ENCODE assay signal across 8 cellular contexts in genomic region chr14:95597784-95598204, GRCh38.
DNase-seq lines count a peak whose midpoint lies in the region; ATAC-seq and TF ChIP-seq lines count a peak whose summit lies in the region.

No MANE protein-coding gene starts in this region.

- H3K4me3 ChIP-seq in MG63 (no peak overlapping the region), neuron (ENCODE audit: low read length) (peak overlapping the region; percentile 19), colonic mucosa (no peak overlapping the region)

- H3K27me3 ChIP-seq in MG63 (no peaks in the 10 kb centered on the region), neuron (ENCODE audit: insufficient read depth, low read length) (peaks cover 6% of the 10 kb centered on the region), colonic mucosa (peaks cover 8% of the 10 kb centered on the region)

- DNase-seq in GM20000 (ENCODE audit: low spot score) (peak; percentile 43), MG63 (peak; percentile 24), colonic mucosa (no peak)
- DNase-seq in activated T-helper 1 cell treated with anti-CD3 and anti-CD28 coated beads, Interleukin-12 subunit alpha, Interleukin-12 subunit beta, Interleukin-2, Interleukin-4 antibody, amounts not matched to agents 30 ng/mL and 10 ng/mL and 1 ng/mL, durations not matched to agents 14 hours and 24 hours and 36 hours (ENCODE audit: low spot score), result no peak
- DNase-seq in stimulated activated CD4-positive, alpha-beta T cell treated with anti-CD3 and anti-CD28 coated beads, Interleukin-4, amount 100 ng/mL, for 4 hours, result no peak

- peaks cover 0 to 2% (median 0%) of the 10 kb centered on the region in 5 experiments for H3K9me3 Mint-ChIP-seq in brain
- H3K9me3 Mint-ChIP-seq in activated T-helper 1 cell treated with anti-CD3 and anti-CD28 coated beads, Interleukin-12 subunit alpha, Interleukin-12 subunit beta, Interleukin-2, Interleukin-4 antibody, amounts not matched to agents 30 ng/mL and 10 ng/mL and 1 ng/mL, durations not matched to agents 14 hours and 24 hours and 36 hours, result no peaks in the 10 kb centered on the region

- H3K27me3 Mint-ChIP-seq in brain, result peaks cover 17% of the 10 kb centered on the region
- peaks cover 27% of the 10 kb centered on the region for H3K27me3 Mint-ChIP-seq in activated T-helper 1 cell treated with anti-CD3 and anti-CD28 coated beads, Interleukin-12 subunit alpha, Interleukin-12 subunit beta, Interleukin-2, Interleukin-4 antibody, amounts not matched to agents 30 ng/mL and 10 ng/mL and 1 ng/mL, durations not matched to agents 14 hours and 24 hours and 36 hours (ENCODE audit: insufficient read depth)

- ATAC-seq in HG02973 (IDR thresholded peaks at IDR 0.05; ENCODE audit: unreplicated experiment), result no peak

- peaks cover 16% of the 10 kb centered on the region for H3K4me1 Mint-ChIP-seq in brain
- H3K4me1 Mint-ChIP-seq in activated T-helper 1 cell treated with anti-CD3 and anti-CD28 coated beads, Interleukin-12 subunit alpha, Interleukin-12 subunit beta, Interleukin-2, Interleukin-4 antibody, amounts not matched to agents 30 ng/mL and 10 ng/mL and 1 ng/mL, durations not matched to agents 14 hours and 24 hours and 36 hours (ENCODE audit: low read depth), result no peaks in the 10 kb centered on the region

- H3K9me3 ChIP-seq in MG63 (no peaks in the 10 kb centered on the region), neuron (ENCODE audit: low read length) (no peaks in the 10 kb centered on the region), colonic mucosa (no peaks in the 10 kb centered on the region)

- H3K36me3 ChIP-seq in MG63, result no peaks in the 10 kb centered on the region
- no peaks in the 10 kb centered on the region for H3K36me3 ChIP-seq in neuron (ENCODE audit: insufficient read depth, low read length)
- H3K36me3 ChIP-seq in colonic mucosa, result no peaks in the 10 kb centered on the region

- H3K27ac Mint-ChIP-seq in brain, result peak overlapping the region; percentile 31 to 93 (median 76)
- H3K27ac Mint-ChIP-seq in activated T-helper 1 cell treated with anti-CD3 and anti-CD28 coated beads, Interleukin-12 subunit alpha, Interleukin-12 subunit beta, Interleukin-2, Interleukin-4 antibody, amounts not matched to agents 30 ng/mL and 10 ng/mL and 1 ng/mL, durations not matched to agents 14 hours and 24 hours and 36 hours, result no peak overlapping the region

- intact Hi-C loops in colonic mucosa (cut with DNase I), result no loop called here
- intact Hi-C loops in activated T-helper 1 cell treated with anti-CD3 and anti-CD28 coated beads, Interleukin-12 subunit alpha, Interleukin-12 subunit beta, Interleukin-2, Interleukin-4 antibody, amounts not matched to agents 30 ng/mL and 10 ng/mL and 1 ng/mL, durations not matched to agents 14 hours and 24 hours and 36 hours (cut with micrococcal nuclease), result no loop called here

- H3K4me1 ChIP-seq in neuron (ENCODE audit: insufficient read depth, low read length), result peaks cover 8% of the 10 kb centered on the region
- no peaks in the 10 kb centered on the region for H3K4me1 ChIP-seq in colonic mucosa

- no peaks in the 10 kb centered on the region for H3K36me3 Mint-ChIP-seq in brain
- H3K36me3 Mint-ChIP-seq in activated T-helper 1 cell treated with anti-CD3 and anti-CD28 coated beads, Interleukin-12 subunit alpha, Interleukin-12 subunit beta, Interleukin-2, Interleukin-4 antibody, amounts not matched to agents 30 ng/mL and 10 ng/mL and 1 ng/mL, durations not matched to agents 14 hours and 24 hours and 36 hours (ENCODE audit: low read depth), result no peaks in the 10 kb centered on the region

- H2AFZ ChIP-seq in neuron (ENCODE audit: low read depth, low read length), result peak overlapping the region; percentile 85

- no peak for TF ChIP-seq CTCF in GM20000 (IDR thresholded peaks at IDR 0.05; ENCODE audit: extremely low read depth, missing control alignments)
- TF ChIP-seq CTCF in brain (conservative IDR thresholded peaks at IDR 0.05), result peak in 1 of 2 experiments; percentile 9
- TF ChIP-seq CTCF in colonic mucosa (IDR thresholded peaks at IDR 0.05), result no peak

- no peak overlapping the region for H3K27ac ChIP-seq in colonic mucosa

- no peak overlapping the region for H3K9ac ChIP-seq in colonic mucosa (ENCODE audit: low read depth in 2 of 2, low read length in 2 of 2)

- H3K4me3 Mint-ChIP-seq in brain, result peak overlapping the region; percentile 10 to 74 (median 68)
- no peak overlapping the region for H3K4me3 Mint-ChIP-seq in activated T-helper 1 cell treated with anti-CD3 and anti-CD28 coated beads, Interleukin-12 subunit alpha, Interleukin-12 subunit beta, Interleukin-2, Interleukin-4 antibody, amounts not matched to agents 30 ng/mL and 10 ng/mL and 1 ng/mL, durations not matched to agents 14 hours and 24 hours and 36 hours

Comparison
In these comparisons a context has a peak if more than half of its experiments do, and no peak if none do; other contexts are left out.
1. DNase-seq: peak in GM20000 (single experiment) and MG63 (single experiment); none in colonic mucosa (single experiment), activated T-helper 1 cell treated with anti-CD3 and anti-CD28 coated beads, Interleukin-12 subunit alpha, Interleukin-12 subunit beta, Interleukin-2, Interleukin-4 antibody, amounts not matched to agents 30 ng/mL and 10 ng/mL and 1 ng/mL, durations not matched to agents 14 hours and 24 hours and 36 hours (single experiment) and stimulated activated CD4-positive, alpha-beta T cell treated with anti-CD3 and anti-CD28 coated beads, Interleukin-4, amount 100 ng/mL, for 4 hours (0 of 2).